Comparison of ENCODE assay signal across 28 cellular contexts in genomic region chr6:156189195-156189594, GRCh38.
DNase-seq lines count a peak whose midpoint lies in the region; ATAC-seq and TF ChIP-seq lines count a peak whose summit lies in the region.
"Had no signal": no experiment of that assay in that cellular context is flagged by ENCODE, and none has a peak within 500 bp of the region (broad histone marks: within the 10 kb centered on the region; RNA-seq: fewer than 3 reads in every experiment).

No MANE protein-coding gene starts in this region.

- peak; percentile 84 for ATAC-seq in WTC11
- ATAC-seq in activated naive CD8-positive, alpha-beta T cell treated with anti-CD3 and anti-CD28 coated beads, Interleukin-2, amount 50 U/mL, for 24 hours: no peak
- ATAC-seq: Right ventricle myocardium inferior, SK-N-SH treated with all-trans-retinoic acid at 6 μM for 48 hours had no signal

- CTCF ChIA-PET in WTC11 (lab: Charles Lee): no interaction called here

- no peaks in the 10 kb centered on the region for H3K36me3 Mint-ChIP-seq in WTC11
- H3K36me3 Mint-ChIP-seq in activated naive CD8-positive, alpha-beta T cell treated with anti-CD3 and anti-CD28 coated beads, Interleukin-2, amount 50 U/mL, for 24 hours (ENCODE audit: low read depth): no peaks in the 10 kb centered on the region
- H3K36me3 Mint-ChIP-seq: CD14-positive monocyte had no signal

- TF ChIP-seq CTCF in WTC11 (IDR thresholded peaks at IDR 0.05): no peak

- H3K79me2 ChIP-seq in Karpas-422 (ENCODE audit: low read length): no peaks in the 10 kb centered on the region

- no peak overlapping the region for H3K27ac ChIP-seq in Karpas-422 (ENCODE audit: low read length)
- H3K27ac ChIP-seq: PC-9, SJCRH30 had no signal

- H3K9me3 Mint-ChIP-seq in WTC11: peaks cover 10% of the 10 kb centered on the region
- peaks cover under 1% of the 10 kb centered on the region for H3K9me3 Mint-ChIP-seq in activated naive CD8-positive, alpha-beta T cell treated with anti-CD3 and anti-CD28 coated beads, Interleukin-2, amount 50 U/mL, for 24 hours

- H3K4me3 ChIP-seq in Karpas-422 (ENCODE audit: low read length): no peak overlapping the region
- H3K4me3 ChIP-seq: HAP-1, PC-9, SJCRH30 had no signal

- no peak overlapping the region for H2AFZ ChIP-seq in Karpas-422 (ENCODE audit: low read length)
- H2AFZ ChIP-seq: PC-9 had no signal

- peaks cover 23% of the 10 kb centered on the region for H3K4me1 Mint-ChIP-seq in WTC11
- H3K4me1 Mint-ChIP-seq in activated naive CD8-positive, alpha-beta T cell treated with anti-CD3 and anti-CD28 coated beads, Interleukin-2, amount 50 U/mL, for 24 hours: peaks cover 10% of the 10 kb centered on the region

- H3K27ac Mint-ChIP-seq in WTC11: no peak overlapping the region
- no peak overlapping the region for H3K27ac Mint-ChIP-seq in activated naive CD8-positive, alpha-beta T cell treated with anti-CD3 and anti-CD28 coated beads, Interleukin-2, amount 50 U/mL, for 24 hours

- H3K4me1 ChIP-seq in Karpas-422 (ENCODE audit: low read length): no peaks in the 10 kb centered on the region
- H3K4me1 ChIP-seq: BE2C, HAP-1, SJCRH30 had no signal

- H3K9me2 ChIP-seq in Karpas-422 (replicated peaks; ENCODE audit: insufficient read depth, low read length): no peaks in the 10 kb centered on the region

- no peaks in the 10 kb centered on the region for H4K20me1 ChIP-seq in Karpas-422 (ENCODE audit: insufficient read depth, low read depth, low read length)

- DNase-seq in NCI-H146 (lab: John Stamatoyannopoulos, UW) (peak; percentile 20), NCI-H146 treated with DMSO at 0.1 percent for 48 hours (lab: John Stamatoyannopoulos, UW; ENCODE audit: unreplicated experiment) (no peak), Karpas-422 (peak; percentile 22), WTC11 (ENCODE audit: low spot score) (no peak), iPS-NIHi11 (ENCODE audit: low spot score) (peak; percentile 18), NCI-H1092 (lab: John Stamatoyannopoulos, UW) (no peak)
- DNase-seq in activated naive CD8-positive, alpha-beta T cell treated with anti-CD3 and anti-CD28 coated beads, Interleukin-2, amount 50 U/mL, for 24 hours: no peak
- DNase-seq in activated naive CD4-positive, alpha-beta T cell treated with Interleukin-2 at 50 U/mL for 16 hours: no peak
- DNase-seq: 8988T; ACHN; BE2C; CD8-positive, alpha-beta memory T cell; DMS 273 treated with DMSO at 0.1 percent for 48 hours; DND-41; KBM-7; MM.1S; NCI-H1417 treated with DMSO at 0.1 percent for 48 hours; NCI-H1930; NCI-H2107; NCI-H510A; NCI-H774; NK-92 treated with Interleukin-12 subunit alpha and Interleukin-12 subunit beta, amount 100 ng/mL, for 24 hours; PC-9; SJCRH30 had no signal

- H3K9ac ChIP-seq in Karpas-422 (ENCODE audit: low read length): no peak overlapping the region

- POLR2A ChIA-PET in WTC11 (lab: Charles Lee): no interaction called here

- H3K4me3 Mint-ChIP-seq in WTC11: no peak overlapping the region
- no peak overlapping the region for H3K4me3 Mint-ChIP-seq in activated naive CD8-positive, alpha-beta T cell treated with anti-CD3 and anti-CD28 coated beads, Interleukin-2, amount 50 U/mL, for 24 hours
- H3K4me3 Mint-ChIP-seq: CD14-positive monocyte; CD8-positive, alpha-beta memory T cell had no signal

- H3K27me3 ChIP-seq in Karpas-422 (ENCODE audit: low read length): no peaks in the 10 kb centered on the region
- H3K27me3 ChIP-seq: BE2C, SJCRH30 had no signal

- no peaks in the 10 kb centered on the region for H3K9me3 ChIP-seq in Karpas-422 (ENCODE audit: low read length)
- H3K9me3 ChIP-seq: BE2C, HAP-1, SJCRH30 had no signal

- H3K27me3 Mint-ChIP-seq in WTC11 (ENCODE audit: low read depth): no peaks in the 10 kb centered on the region
- no peaks in the 10 kb centered on the region for H3K27me3 Mint-ChIP-seq in activated naive CD8-positive, alpha-beta T cell treated with anti-CD3 and anti-CD28 coated beads, Interleukin-2, amount 50 U/mL, for 24 hours

- no peak overlapping the region for H3K4me2 ChIP-seq in Karpas-422 (ENCODE audit: low read depth, low read length, poor library complexity, severe bottlenecking)
- H3K4me2 ChIP-seq: PC-9 had no signal

- H3K36me3 ChIP-seq in Karpas-422 (ENCODE audit: insufficient read depth, low read length): no peaks in the 10 kb centered on the region
- H3K36me3 ChIP-seq: BE2C, HAP-1, SJCRH30 had no signal

TF ChIP-seq in WTC11, 78 proteins besides CTCF, POLR2A, EP300 and RAD21:
- TF ChIP-seq NFE2L1 (CRISPR knock-in tag; IDR thresholded peaks at IDR 0.05) (no peak), GABPB1 (CRISPR knock-in tag; IDR thresholded peaks at IDR 0.05) (no peak), FOXK1 (CRISPR knock-in tag; IDR thresholded peaks at IDR 0.05) (no peak), CBFB (CRISPR knock-in tag; IDR thresholded peaks at IDR 0.05; ENCODE audit: low read depth) (no peak), NR1H2 (CRISPR knock-in tag; IDR thresholded peaks at IDR 0.05) (no peak), ZNF138 (CRISPR knock-in tag; conservative IDR thresholded peaks at IDR 0.05) (no peak), MXD4 (CRISPR knock-in tag; IDR thresholded peaks at IDR 0.05; ENCODE audit: borderline replicate concordance) (no peak), SMAD4 (CRISPR knock-in tag; IDR thresholded peaks at IDR 0.05) (no peak), PRRX2 (CRISPR knock-in tag; IDR thresholded peaks at IDR 0.05) (no peak), JAZF1 (CRISPR knock-in tag; IDR thresholded peaks at IDR 0.05) (no peak), RORB (CRISPR knock-in tag; IDR thresholded peaks at IDR 0.05) (no peak)

Comparison
In these comparisons a context has a peak if more than half of its experiments do, and no peak if none do; other contexts are left out.
1. DNase-seq: peak in NCI-H146 (single experiment), Karpas-422 (single experiment) and iPS-NIHi11 (single experiment); none in NCI-H146 treated with DMSO at 0.1 percent for 48 hours (single experiment), WTC11 (single experiment), activated naive CD8-positive, alpha-beta T cell treated with anti-CD3 and anti-CD28 coated beads, Interleukin-2, amount 50 U/mL, for 24 hours (single experiment), NCI-H1092 (single experiment) and activated naive CD4-positive, alpha-beta T cell treated with Interleukin-2 at 50 U/mL for 16 hours (single experiment).